ENCODE assay signal across 13 cellular contexts in the genomic region with DNA sequence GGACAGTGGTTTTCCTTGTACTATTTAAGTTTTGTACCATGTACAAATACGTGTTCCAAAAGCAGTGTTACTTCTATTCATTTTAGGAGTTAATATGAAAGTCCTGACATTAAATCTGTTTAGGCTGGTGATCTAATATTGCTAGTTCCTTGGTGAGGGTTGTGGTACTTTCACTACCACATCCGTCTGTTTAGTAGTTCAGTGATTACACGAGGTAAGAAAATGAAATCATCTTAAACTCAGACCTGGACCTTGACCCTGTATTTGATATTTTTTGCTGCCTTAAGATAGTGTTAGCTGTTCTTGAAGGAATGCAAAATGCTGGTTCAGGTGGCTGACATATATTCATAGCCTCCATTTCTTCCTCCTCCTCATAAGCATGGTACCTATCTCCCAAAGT. TPM values are rescaled to one million over a fixed set of nuclear protein-coding genes. Genes with fewer than 3 reads are reported as not detected.
DNase-seq lines count a peak whose midpoint lies in the region; ATAC-seq and TF ChIP-seq lines count a peak whose summit lies in the region.
"Had no signal": no experiment of that assay in that cellular context is flagged by ENCODE, and none has a peak within 500 bp of the region (broad histone marks: within the 10 kb centered on the region; RNA-seq: fewer than 3 reads in every experiment).

No MANE protein-coding gene starts in this region.

- H3K36me3 ChIP-seq in hepatocyte (replicated peaks; ENCODE audit: insufficient read depth, low read depth): no peaks in the 10 kb centered on the region
- no peaks in the 10 kb centered on the region for H3K36me3 ChIP-seq in MM.1S (replicated peaks; ENCODE audit: insufficient read depth, low read length)

- ATAC-seq in GM18508 (IDR thresholded peaks at IDR 0.05; ENCODE audit: insufficient read depth, unreplicated experiment) (peak; percentile 100), GM19468 (IDR thresholded peaks at IDR 0.05; ENCODE audit: extremely low read depth, unreplicated experiment) (peak; percentile 99), HG03045 (IDR thresholded peaks at IDR 0.05; ENCODE audit: unreplicated experiment) (peak; percentile 95)
- ATAC-seq: HCT116, Panc1, sciatic nerve had no signal

- DNase-seq in hepatocyte (ENCODE audit: low spot score) (peak; percentile 8), MM.1S (no peak), ecto neural progenitor cell (ENCODE audit: low spot score) (no peak), NCI-H2107 treated with DMSO at 0.1 percent for 48 hours (lab: John Stamatoyannopoulos, UW; ENCODE audit: unreplicated experiment) (no peak)
- DNase-seq in stimulated activated CD4-positive, alpha-beta T cell treated with anti-CD3 and anti-CD28 coated beads, Interleukin-2, amount 100 ng/mL, for 48 hours: no peak
- DNase-seq: activated CD4-positive, alpha-beta T cell treated with anti-CD3 and anti-CD28 coated beads for 48 hours; NCI-H1092 treated with DMSO at 0.1 percent for 48 hours had no signal

- H3K27me3 ChIP-seq in hepatocyte: no peaks in the 10 kb centered on the region
- no peaks in the 10 kb centered on the region for H3K27me3 ChIP-seq in MM.1S (replicated peaks; ENCODE audit: insufficient read depth, low read length)

- H4K20me1 ChIP-seq in hepatocyte (ENCODE audit: insufficient read depth, poor library complexity, severe bottlenecking): no peaks in the 10 kb centered on the region
- no peaks in the 10 kb centered on the region for H4K20me1 ChIP-seq in MM.1S (ENCODE audit: insufficient read depth, low read length)

- H3K9ac ChIP-seq in MM.1S (ENCODE audit: low read length): no peak overlapping the region

- H2AFZ ChIP-seq in hepatocyte (no peak overlapping the region), MM.1S (ENCODE audit: low read length) (no peak overlapping the region)

- H3K79me2 ChIP-seq in hepatocyte: no peaks in the 10 kb centered on the region
- H3K79me2 ChIP-seq in MM.1S (ENCODE audit: low read length): no peaks in the 10 kb centered on the region

- H3K9me2 ChIP-seq in hepatocyte (replicated peaks; ENCODE audit: insufficient read depth) (no peaks in the 10 kb centered on the region), MM.1S (replicated peaks; ENCODE audit: insufficient read depth, low read length) (no peaks in the 10 kb centered on the region)

- H3F3A ChIP-seq in MM.1S (ENCODE audit: insufficient read depth, low read length): no peaks in the 10 kb centered on the region

- H3K4me1 ChIP-seq in hepatocyte (ENCODE audit: insufficient read depth): peaks cover 17% of the 10 kb centered on the region
- no peaks in the 10 kb centered on the region for H3K4me1 ChIP-seq in MM.1S (ENCODE audit: low read length)

- peak overlapping the region; percentile 77 for H3K27ac ChIP-seq in hepatocyte
- H3K27ac ChIP-seq in MM.1S (ENCODE audit: low read length): no peak overlapping the region

- WGBS in hepatocyte (ENCODE audit: low lambda C conversion rate, missing lambda C conversion rate): 76% methylated on average over 3 of the region's 3 CpGs

- H3K9me3 ChIP-seq in hepatocyte (ENCODE audit: low read depth) (no peaks in the 10 kb centered on the region), MM.1S (replicated peaks; ENCODE audit: insufficient read depth, low read length) (no peaks in the 10 kb centered on the region)

- peak overlapping the region; percentile 54 for H3K4me2 ChIP-seq in hepatocyte
- H3K4me2 ChIP-seq in MM.1S (ENCODE audit: low read depth, low read length): no peak overlapping the region

- TF ChIP-seq CTCF in hepatocyte (IDR thresholded peaks at IDR 0.05; ENCODE audit: poor library complexity) (no peak), MM.1S (IDR thresholded peaks at IDR 0.05; ENCODE audit: low read length) (no peak)

- H3K4me3 ChIP-seq in hepatocyte (no peak overlapping the region), MM.1S (ENCODE audit: low read length) (no peak overlapping the region)

RNA-seq across cellular contexts. Expression of a gene that starts 50.3 kb away (rescaled TPM):
- total RNA-seq in hepatocyte: 18.9 and 38.8 TPM in 2 replicates
- 15.9 and 21.2 TPM in 2 replicates for polyA plus RNA-seq in hepatocyte
